2 cellular contexts compared by ENCODE assay signal in the genomic region with DNA sequence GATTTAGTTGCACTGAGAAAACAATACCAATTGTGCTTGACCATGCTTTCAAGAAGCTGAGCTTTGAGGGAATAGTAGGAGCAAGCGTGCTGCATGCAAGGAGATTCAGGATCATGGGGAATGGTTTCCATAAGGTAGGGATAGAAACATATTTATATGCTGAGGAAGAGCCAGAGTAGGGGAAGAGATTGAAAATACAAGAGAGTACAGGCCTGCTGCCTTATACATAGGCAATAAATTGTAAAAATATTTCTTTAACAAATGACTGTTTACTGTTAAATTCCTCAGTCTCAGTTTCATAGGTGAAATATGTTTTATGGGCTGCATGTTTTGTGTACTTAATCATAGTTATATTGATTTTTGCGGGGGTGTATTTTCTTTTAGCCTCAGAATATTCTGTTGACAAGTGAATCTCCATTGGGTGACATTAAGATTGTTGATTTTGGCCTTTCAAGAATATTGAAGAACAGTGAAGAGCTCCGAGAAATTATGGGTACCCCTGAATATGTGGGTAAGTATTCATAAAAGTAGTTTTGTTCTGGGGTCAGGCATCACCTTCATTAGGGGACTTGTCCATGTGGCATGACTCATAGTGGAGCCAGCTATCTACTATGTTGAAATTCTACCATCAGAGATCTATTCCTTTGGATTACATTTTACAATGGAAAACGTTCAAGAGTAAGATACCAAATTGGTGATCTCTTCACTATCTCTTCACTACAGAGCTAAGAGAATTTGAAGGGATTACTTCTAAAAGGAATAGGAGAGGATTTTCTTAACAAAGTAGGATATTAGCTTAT.
TF ChIP-seq lines count a peak whose summit lies in the region.

No MANE protein-coding gene starts in this region.

TF ChIP-seq in SK-N-SH, 30 proteins besides CTCF, POLR2A, EP300 and RAD21 (continued from another document):
- no peak for TF ChIP-seq SIN3A (IDR thresholded peaks at IDR 0.05; ENCODE audit: borderline replicate concordance, low read depth, low read length)
- TF ChIP-seq RFX5 (IDR thresholded peaks at IDR 0.05; ENCODE audit: low read length): no peak

TF ChIP-seq in SK-N-SH treated with all-trans-retinoic acid at 6 μM for 48 hours, 23 proteins besides CTCF, POLR2A, EP300 and RAD21 (continued from another document):
- TF ChIP-seq BACH2 (CRISPR knock-in tag; IDR thresholded peaks at IDR 0.05; ENCODE audit: borderline replicate concordance) (no peak), ZC3H10 (CRISPR knock-in tag; IDR thresholded peaks at IDR 0.05) (no peak), SNAI2 (CRISPR knock-in tag; IDR thresholded peaks at IDR 0.05) (no peak), GLIS3 (CRISPR knock-in tag; IDR thresholded peaks at IDR 0.05) (no peak), ZNF70 (CRISPR knock-in tag; IDR thresholded peaks at IDR 0.05) (no peak), ESRRG (CRISPR knock-in tag; IDR thresholded peaks at IDR 0.05) (no peak), ZFP3 (CRISPR knock-in tag; IDR thresholded peaks at IDR 0.05) (no peak), TOX (CRISPR knock-in tag; IDR thresholded peaks at IDR 0.05; ENCODE audit: borderline replicate concordance) (no peak)
- TF ChIP-seq, protein P1, sequence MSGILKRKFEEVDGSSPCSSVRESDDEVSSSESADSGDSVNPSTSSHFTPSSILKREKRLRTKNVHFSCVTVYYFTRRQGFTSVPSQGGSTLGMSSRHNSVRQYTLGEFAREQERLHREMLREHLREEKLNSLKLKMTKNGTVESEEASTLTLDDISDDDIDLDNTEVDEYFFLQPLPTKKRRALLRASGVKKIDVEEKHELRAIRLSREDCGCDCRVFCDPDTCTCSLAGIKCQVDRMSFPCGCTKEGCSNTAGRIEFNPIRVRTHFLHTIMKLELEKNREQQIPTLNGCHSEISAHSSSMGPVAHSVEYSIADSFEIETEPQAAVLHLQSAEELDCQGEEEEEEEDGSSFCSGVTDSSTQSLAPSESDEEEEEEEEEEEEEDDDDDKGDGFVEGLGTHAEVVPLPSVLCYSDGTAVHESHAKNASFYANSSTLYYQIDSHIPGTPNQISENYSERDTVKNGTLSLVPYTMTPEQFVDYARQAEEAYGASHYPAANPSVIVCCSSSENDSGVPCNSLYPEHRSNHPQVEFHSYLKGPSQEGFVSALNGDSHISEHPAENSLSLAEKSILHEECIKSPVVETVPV (CRISPR knock-in tag; IDR thresholded peaks at IDR 0.05): no peak
- TF ChIP-seq, protein P2, sequence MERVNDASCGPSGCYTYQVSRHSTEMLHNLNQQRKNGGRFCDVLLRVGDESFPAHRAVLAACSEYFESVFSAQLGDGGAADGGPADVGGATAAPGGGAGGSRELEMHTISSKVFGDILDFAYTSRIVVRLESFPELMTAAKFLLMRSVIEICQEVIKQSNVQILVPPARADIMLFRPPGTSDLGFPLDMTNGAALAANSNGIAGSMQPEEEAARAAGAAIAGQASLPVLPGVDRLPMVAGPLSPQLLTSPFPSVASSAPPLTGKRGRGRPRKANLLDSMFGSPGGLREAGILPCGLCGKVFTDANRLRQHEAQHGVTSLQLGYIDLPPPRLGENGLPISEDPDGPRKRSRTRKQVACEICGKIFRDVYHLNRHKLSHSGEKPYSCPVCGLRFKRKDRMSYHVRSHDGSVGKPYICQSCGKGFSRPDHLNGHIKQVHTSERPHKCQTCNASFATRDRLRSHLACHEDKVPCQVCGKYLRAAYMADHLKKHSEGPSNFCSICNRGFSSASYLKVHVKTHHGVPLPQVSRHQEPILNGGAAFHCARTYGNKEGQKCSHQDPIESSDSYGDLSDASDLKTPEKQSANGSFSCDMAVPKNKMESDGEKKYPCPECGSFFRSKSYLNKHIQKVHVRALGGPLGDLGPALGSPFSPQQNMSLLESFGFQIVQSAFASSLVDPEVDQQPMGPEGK (CRISPR knock-in tag; IDR thresholded peaks at IDR 0.05; ENCODE audit: borderline replicate concordance): no peak
